ENCODE assay signal across 8 cellular contexts in the genomic region with DNA sequence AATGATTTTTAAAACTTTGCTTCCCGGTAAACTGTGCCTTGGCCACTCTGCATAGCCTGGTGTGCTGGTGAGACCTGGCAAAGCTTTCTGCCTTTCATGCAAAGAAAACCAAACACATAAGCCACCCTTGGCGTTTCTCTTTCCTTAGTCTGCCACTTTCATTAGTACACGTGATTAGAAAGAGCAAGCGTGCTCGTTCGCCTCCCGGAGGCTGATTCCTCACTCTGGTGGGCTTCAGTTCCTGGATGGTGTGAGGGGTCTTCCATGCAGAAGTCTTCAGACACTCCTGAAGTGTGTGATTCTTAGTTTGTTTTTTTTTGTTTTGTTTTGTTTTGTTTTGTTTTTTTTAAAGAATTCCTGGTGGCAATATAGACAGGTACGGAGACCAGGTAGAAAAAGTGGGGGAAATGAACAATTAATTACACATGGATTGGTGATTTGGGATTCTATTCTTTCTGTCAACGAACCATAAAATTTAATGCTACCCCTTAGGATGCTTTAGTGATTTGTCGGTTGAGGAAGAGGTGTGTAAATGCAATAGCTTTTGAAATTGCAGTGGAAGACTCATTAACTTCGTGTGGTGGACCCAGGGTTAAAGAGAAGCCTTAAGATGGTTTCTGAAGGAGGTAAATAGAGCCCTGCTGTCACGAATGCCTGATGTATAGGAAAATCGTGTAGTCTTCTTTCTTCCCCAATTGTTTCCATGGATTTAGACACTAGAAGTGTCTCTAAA. TPM values are rescaled to one million over a fixed set of nuclear protein-coding genes. Genes with fewer than 3 reads are reported as not detected.
A peak's percentile ranks its signal among the peaks of the same experiment; 100 is the strongest.
DNase-seq lines count a peak whose midpoint lies in the region; ATAC-seq and TF ChIP-seq lines count a peak whose summit lies in the region.

No MANE protein-coding gene starts in this region.

- ATAC-seq in left lung: peak; percentile 9

- H3K27me3 ChIP-seq in MG63 (no peaks in the 10 kb centered on the region), adipocyte (replicated peaks; ENCODE audit: control insufficient read depth, insufficient read depth, low read length) (no peaks in the 10 kb centered on the region), left lung (no peaks in the 10 kb centered on the region), tibial nerve (no peaks in the 10 kb centered on the region)

- peaks cover 6% of the 10 kb centered on the region for H3K36me3 ChIP-seq in MG63
- no peaks in the 10 kb centered on the region for H3K36me3 ChIP-seq in adipocyte (ENCODE audit: control insufficient read depth, insufficient read depth, low read length, severe bottlenecking)
- H3K36me3 ChIP-seq in left lung: no peaks in the 10 kb centered on the region
- no peaks in the 10 kb centered on the region for H3K36me3 ChIP-seq in tibial nerve

- peak overlapping the region; percentile 97 for H3K9ac ChIP-seq in adipocyte (ENCODE audit: low read length)

- WGBS in tibial nerve, 2 donors: 31 to 40% methylated on average over 13 of the region's 13 CpGs

- H3K9me3 ChIP-seq in MG63: no peaks in the 10 kb centered on the region
- H3K9me3 ChIP-seq in adipocyte (ENCODE audit: control insufficient read depth, low read length): no peaks in the 10 kb centered on the region
- no peaks in the 10 kb centered on the region for H3K9me3 ChIP-seq in left lung
- no peaks in the 10 kb centered on the region for H3K9me3 ChIP-seq in tibial nerve

- intact Hi-C loops in left lung (cut with DNase I): no loop called here

- peaks cover 38% of the 10 kb centered on the region for H3K4me1 ChIP-seq in adipocyte (ENCODE audit: control insufficient read depth, insufficient read depth, low read length)
- H3K4me1 ChIP-seq in left lung: peaks cover 12 to 43% of the 10 kb centered on the region in 2 donors
- peaks cover 0 to 67% (median 25%) of the 10 kb centered on the region in 4 donors for H3K4me1 ChIP-seq in tibial nerve

- no peak overlapping the region for H3K27ac ChIP-seq in left lung
- peak overlapping the region in 2 of 4 donors; percentile 94 for H3K27ac ChIP-seq in tibial nerve

- TF ChIP-seq POLR2A in tibial nerve (IDR thresholded peaks at IDR 0.05): no peak

- H3K4me3 ChIP-seq in MG63: peak overlapping the region; percentile 94
- H3K4me3 ChIP-seq in adipocyte (ENCODE audit: low read length): peak overlapping the region; percentile 95
- H3K4me3 ChIP-seq in left lung: peak overlapping the region; percentile 73 to 77
- peak overlapping the region; percentile 64 to 84 (median 79) for H3K4me3 ChIP-seq in tibial nerve

- peak; percentile 17 for DNase-seq in NCI-H1105 treated with DMSO at 0.1 percent for 48 hours (lab: John Stamatoyannopoulos, UW)
- no peak for DNase-seq in NCI-H1105 (lab: John Stamatoyannopoulos, UW)
- DNase-seq in MG63: peak; percentile 36
- DNase-seq in adipocyte (ENCODE audit: low read depth): no peak
- DNase-seq in left lung: no peak
- DNase-seq in tibial nerve (ENCODE audit: low spot score in 2 of 2): no peak
- DNase-seq in SW 1271 (lab: John Stamatoyannopoulos, UW): no peak
- DNase-seq in activated gamma-delta T cell treated with Interleukin-2 at 50 U/mL for 16 hours: no peak

- TF ChIP-seq CTCF in left lung (IDR thresholded peaks at IDR 0.05) (no peak), tibial nerve (IDR thresholded peaks at IDR 0.05) (no peak)

- TF ChIP-seq EP300 in tibial nerve (IDR thresholded peaks at IDR 0.05): no peak

RNA-seq across cellular contexts. Expression of a gene that starts 2.1 kb away (rescaled TPM):
- total RNA-seq in MG63 (2014; rRNA removed; shearing (Covaris generic); ENCODE audit: low replicate concordance): 107 and 149 TPM in 2 replicates
- total RNA-seq in left lung: 100 to 1,000 TPM in 1 of 2 donors, 10 to 100 TPM in 1; 79.5 to 114 TPM
- 10 to 100 TPM; 47.9 to 78.6 (median 60.0) TPM for total RNA-seq in tibial nerve

Comparison
In these comparisons a context has a peak if more than half of its experiments do, and no peak if none do; other contexts are left out.
1. DNase-seq: peak in NCI-H1105 treated with DMSO at 0.1 percent for 48 hours (single experiment) and MG63 (single experiment); none in NCI-H1105 (single experiment), adipocyte (single experiment), left lung (0 of 2), tibial nerve (0 of 2), SW 1271 (0 of 2) and activated gamma-delta T cell treated with Interleukin-2 at 50 U/mL for 16 hours (single experiment).
2. Peak in every context shown above with its lines, with median percentiles within 50 percentile points of each other: H3K4me3 ChIP-seq.